ENCODE assay signal across 20 cellular contexts in genomic region chr12:31346211-31346610, GRCh38.
"Had no signal": no experiment of that assay in that cellular context is flagged by ENCODE, and none has a peak within 500 bp of the region (broad histone marks: within the 10 kb centered on the region; RNA-seq: fewer than 3 reads in every experiment).

No MANE protein-coding gene starts in this region.

- H3K4me3 ChIP-seq: ascending aorta, colonic mucosa, right atrium auricular region, SK-N-MC, smooth muscle cell had no signal

- H3K9me3 ChIP-seq: ascending aorta, colonic mucosa, gastrocnemius medialis, right atrium auricular region had no signal

- DNase-seq: activated CD4-positive, alpha-beta T cell treated with anti-CD3 and anti-CD28 coated beads, Interleukin-2, amount 10 ng/mL, durations not matched to agents 24 days and 14 days; activated CD4-positive, CD25-positive, alpha-beta regulatory T cell; activated CD8-positive, alpha-beta T cell treated with anti-CD3 and anti-CD28 coated beads for 36 hours; activated naive CD4-positive, alpha-beta T cell treated with anti-CD3 and anti-CD28 coated beads, Interleukin-2, amount 10 ng/mL, durations not matched to agents 7 days and 5 days; activated T-cell treated with anti-CD3 and anti-CD28 coated beads, Interleukin-2, amount 50 U/mL, for 1 hour; colonic mucosa; gastrocnemius medialis; head of caudate nucleus; kidney glomerular epithelial cell; left ventricle myocardium superior; natural killer cell; stimulated activated naive B cell treated with anti-CD40 and anti-IgM and Interleukin-4, amounts not matched to agents 10 μg/mL and 1 μg/mL and 100 μg/mL, for 72 hours; T-cell had no signal

- H3K4me1 ChIP-seq: ascending aorta, colonic mucosa, gastrocnemius medialis, right atrium auricular region had no signal

- H3K27me3 Mint-ChIP-seq: central memory CD8-positive, alpha-beta T cell; memory B cell; T-cell had no signal

- ATAC-seq: activated CD8-positive, alpha-beta T cell treated with anti-CD3 and anti-CD28 coated beads for 36 hours; gastrocnemius medialis; left ventricle myocardium superior; natural killer cell; stimulated activated naive B cell treated with anti-CD40 and anti-IgM and Interleukin-4, amounts not matched to agents 10 μg/mL and 1 μg/mL and 100 μg/mL, for 72 hours; T-cell had no signal

- H3K4me2 ChIP-seq: smooth muscle cell had no signal

- H3K36me3 ChIP-seq: ascending aorta, colonic mucosa, gastrocnemius medialis, right atrium auricular region had no signal

- H3K27me3 ChIP-seq: ascending aorta, colonic mucosa, gastrocnemius medialis, right atrium auricular region had no signal

- H3K27ac ChIP-seq: ascending aorta, colonic mucosa, gastrocnemius medialis, right atrium auricular region, SK-N-MC had no signal

- H3K4me3 Mint-ChIP-seq: activated CD4-positive, alpha-beta T cell treated with anti-CD3 and anti-CD28 coated beads, Interleukin-2, amount 10 ng/mL, durations not matched to agents 24 days and 14 days; activated CD8-positive, alpha-beta T cell treated with anti-CD3 and anti-CD28 coated beads for 36 hours; activated naive CD4-positive, alpha-beta T cell treated with anti-CD3 and anti-CD28 coated beads, Interleukin-2, amount 10 ng/mL, durations not matched to agents 7 days and 5 days; central memory CD8-positive, alpha-beta T cell; memory B cell; natural killer cell; stimulated activated naive B cell treated with anti-CD40 and anti-IgM and Interleukin-4, amounts not matched to agents 10 μg/mL and 1 μg/mL and 100 μg/mL, for 72 hours; T-cell had no signal

- H3K9me3 Mint-ChIP-seq: activated CD4-positive, alpha-beta T cell treated with anti-CD3 and anti-CD28 coated beads, Interleukin-2, amount 10 ng/mL, durations not matched to agents 24 days and 14 days; activated CD8-positive, alpha-beta T cell treated with anti-CD3 and anti-CD28 coated beads for 36 hours; activated naive CD4-positive, alpha-beta T cell treated with anti-CD3 and anti-CD28 coated beads, Interleukin-2, amount 10 ng/mL, durations not matched to agents 7 days and 5 days; activated T-helper 2 cell treated with anti-CD3 and anti-CD28 coated beads, Interferon-gamma antibody, Interleukin-2, Interleukin-4, amounts not matched to agents 10 μg/mL and 5 μg/mL and 100 μg/mL, durations not matched to agents 14 hours and 24 hours and 36 hours; central memory CD8-positive, alpha-beta T cell; memory B cell; natural killer cell; stimulated activated naive B cell treated with anti-CD40 and anti-IgM and Interleukin-4, amounts not matched to agents 10 μg/mL and 1 μg/mL and 100 μg/mL, for 72 hours; T-cell had no signal

- H3K27ac Mint-ChIP-seq: activated CD4-positive, alpha-beta T cell treated with anti-CD3 and anti-CD28 coated beads, Interleukin-2, amount 10 ng/mL, durations not matched to agents 24 days and 14 days; activated CD8-positive, alpha-beta T cell treated with anti-CD3 and anti-CD28 coated beads for 36 hours; activated naive CD4-positive, alpha-beta T cell treated with anti-CD3 and anti-CD28 coated beads, Interleukin-2, amount 10 ng/mL, durations not matched to agents 7 days and 5 days; activated T-helper 2 cell treated with anti-CD3 and anti-CD28 coated beads, Interferon-gamma antibody, Interleukin-2, Interleukin-4, amounts not matched to agents 10 μg/mL and 5 μg/mL and 100 μg/mL, durations not matched to agents 14 hours and 24 hours and 36 hours; memory B cell; natural killer cell; stimulated activated naive B cell treated with anti-CD40 and anti-IgM and Interleukin-4, amounts not matched to agents 10 μg/mL and 1 μg/mL and 100 μg/mL, for 72 hours; T-cell had no signal

- H3K36me3 Mint-ChIP-seq: activated naive CD4-positive, alpha-beta T cell treated with anti-CD3 and anti-CD28 coated beads, Interleukin-2, amount 10 ng/mL, durations not matched to agents 7 days and 5 days; memory B cell; natural killer cell; stimulated activated naive B cell treated with anti-CD40 and anti-IgM and Interleukin-4, amounts not matched to agents 10 μg/mL and 1 μg/mL and 100 μg/mL, for 72 hours; T-cell had no signal

- H3K4me1 Mint-ChIP-seq: activated CD4-positive, alpha-beta T cell treated with anti-CD3 and anti-CD28 coated beads, Interleukin-2, amount 10 ng/mL, durations not matched to agents 24 days and 14 days; activated naive CD4-positive, alpha-beta T cell treated with anti-CD3 and anti-CD28 coated beads, Interleukin-2, amount 10 ng/mL, durations not matched to agents 7 days and 5 days; central memory CD8-positive, alpha-beta T cell; memory B cell; natural killer cell had no signal
